ENCODE assay signal across 2 cellular contexts in the genomic region with DNA sequence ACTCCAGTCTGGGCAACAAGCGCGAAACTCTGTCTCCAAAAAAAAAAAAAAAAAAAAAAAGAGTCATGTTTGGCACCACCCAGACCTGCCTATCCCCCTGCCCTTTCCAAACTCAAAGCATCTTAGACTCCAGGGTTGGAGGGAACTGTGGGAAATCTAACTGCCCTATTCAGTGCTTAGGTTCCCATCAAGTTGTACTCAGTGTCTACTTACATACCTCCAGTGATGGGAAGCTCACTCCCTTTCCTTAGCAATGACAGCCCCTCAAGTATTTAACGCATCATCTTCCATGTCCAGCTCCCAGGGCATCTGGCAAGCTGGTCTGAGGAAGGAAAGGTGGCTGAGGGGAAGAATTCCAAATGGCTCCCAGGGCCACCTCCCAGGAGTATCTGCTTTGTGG.
TF ChIP-seq lines count a peak whose summit lies in the region.

No MANE protein-coding gene starts in this region.

TF ChIP-seq in HEK293, 187 proteins besides CTCF, POLR2A, EP300 and RAD21:
- TF ChIP-seq ZNF426 (tag by site-specific recombination; IDR thresholded peaks at IDR 0.05) (no peak), ZNF341 (tag by site-specific recombination; IDR thresholded peaks at IDR 0.05; ENCODE audit: low read depth) (no peak), ZNF580 (tag by site-specific recombination; IDR thresholded peaks at IDR 0.05) (peak; percentile 83), ZNF274 (IDR thresholded peaks at IDR 0.05; ENCODE audit: low read length) (no peak), ZNF274 (tag by site-specific recombination; IDR thresholded peaks at IDR 0.05; ENCODE audit: borderline replicate concordance) (no peak)

TF ChIP-seq in K562, 482 proteins besides CTCF, POLR2A, EP300 and RAD21:
- TF ChIP-seq RBM25 (IDR thresholded peaks at IDR 0.05; ENCODE audit: low read depth, low read length, severe bottlenecking) (peak; percentile 71), RNF2 (IDR thresholded peaks at IDR 0.05) (no peak), BCOR (IDR thresholded peaks at IDR 0.05) (peak; percentile 85), KDM1A (IDR thresholded peaks at IDR 0.05) (peak; percentile 35 to 58; a peak in 2 of 4 replicates)
- TF ChIP-seq, protein P1, sequence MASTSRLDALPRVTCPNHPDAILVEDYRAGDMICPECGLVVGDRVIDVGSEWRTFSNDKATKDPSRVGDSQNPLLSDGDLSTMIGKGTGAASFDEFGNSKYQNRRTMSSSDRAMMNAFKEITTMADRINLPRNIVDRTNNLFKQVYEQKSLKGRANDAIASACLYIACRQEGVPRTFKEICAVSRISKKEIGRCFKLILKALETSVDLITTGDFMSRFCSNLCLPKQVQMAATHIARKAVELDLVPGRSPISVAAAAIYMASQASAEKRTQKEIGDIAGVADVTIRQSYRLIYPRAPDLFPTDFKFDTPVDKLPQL (IDR thresholded peaks at IDR 0.05; ENCODE audit: extremely low read depth, insufficient read length) = no peak
